ENCODE assay signal across 15 cellular contexts in genomic region chr15:49270541-49271421, GRCh38.
DNase-seq lines count a peak whose midpoint lies in the region; ATAC-seq, FAIRE-seq and TF ChIP-seq lines count a peak whose summit lies in the region.
"Had no signal": no experiment of that assay in that cellular context is flagged by ENCODE, and none has a peak within 500 bp of the region (broad histone marks: within the 10 kb centered on the region; RNA-seq: fewer than 3 reads in every experiment).

No MANE protein-coding gene starts in this region.

- ATAC-seq in activated naive CD8-positive, alpha-beta T cell treated with anti-CD3 and anti-CD28 coated beads, Interleukin-2, amount 50 U/mL, for 24 hours = no peak
- ATAC-seq in HG03432 (IDR thresholded peaks at IDR 0.05; ENCODE audit: unreplicated experiment) = no peak
- ATAC-seq: A549, K562 had no signal

- no peaks in the 10 kb centered on the region for H3K9me3 ChIP-seq in vagina
- H3K9me3 ChIP-seq: A549, HAP-1 had no signal

- FAIRE-seq in urothelium cell line (lab: Jason Lieb, UNC) = no peak
- FAIRE-seq: A549, colon, GM19239, K562 had no signal

- H3K36me3 Mint-ChIP-seq in activated naive CD8-positive, alpha-beta T cell = peaks cover 22% of the 10 kb centered on the region
- peaks cover 8% of the 10 kb centered on the region for H3K36me3 Mint-ChIP-seq in activated naive CD8-positive, alpha-beta T cell treated with anti-CD3 and anti-CD28 coated beads, Interleukin-2, amount 50 U/mL, for 24 hours (ENCODE audit: low read depth)
- H3K36me3 Mint-ChIP-seq in MCF 10A (ENCODE audit: insufficient read depth, unreplicated experiment) = peaks cover 19% of the 10 kb centered on the region

- H3K27ac ChIP-seq in vagina = peak overlapping the region; percentile 7
- H3K27ac ChIP-seq: A549 had no signal

- DNase-seq in activated naive CD8-positive, alpha-beta T cell treated with anti-CD3 and anti-CD28 coated beads, Interleukin-2, amount 50 U/mL, for 24 hours = no peak
- peak; percentile 0 for DNase-seq in MCF 10A (ENCODE audit: unreplicated experiment)
- peak; percentile 63 for DNase-seq in hepatic stellate cell (ENCODE audit: low spot score)
- no peak for DNase-seq in vagina (ENCODE audit: extremely low spot score in 2 of 2)
- DNase-seq in urothelium cell line (ENCODE audit: low spot score) = no peak
- DNase-seq in nucleus accumbens (lab: John Stamatoyannopoulos, UW) = no peak
- DNase-seq: activated T-cell treated with anti-CD3 and anti-CD28 coated beads, Interleukin-2, amount 50 U/mL, for 1 hour; SIG-M5 had no signal

- POLR2A ChIA-PET in MCF 10A (lab: Yijun Ruan, JAX) = no interaction called here

- H3K4me1 ChIP-seq in vagina = peaks cover 8% of the 10 kb centered on the region
- H3K4me1 ChIP-seq: A549 had no signal

- H3K27me3 Mint-ChIP-seq in activated naive CD8-positive, alpha-beta T cell = no peaks in the 10 kb centered on the region
- H3K27me3 Mint-ChIP-seq in activated naive CD8-positive, alpha-beta T cell treated with anti-CD3 and anti-CD28 coated beads, Interleukin-2, amount 50 U/mL, for 24 hours = no peaks in the 10 kb centered on the region
- no peaks in the 10 kb centered on the region for H3K27me3 Mint-ChIP-seq in MCF 10A (ENCODE audit: insufficient read depth, unreplicated experiment)

- no peaks in the 10 kb centered on the region for H3K36me3 ChIP-seq in vagina

- intact Hi-C loops in MCF 10A (cut with micrococcal nuclease) (no loop called here), vagina (cut with DNase I) (no loop called here)

- H3K9me3 Mint-ChIP-seq in activated naive CD8-positive, alpha-beta T cell (ENCODE audit: low read depth) = no peaks in the 10 kb centered on the region
- no peaks in the 10 kb centered on the region for H3K9me3 Mint-ChIP-seq in activated naive CD8-positive, alpha-beta T cell treated with anti-CD3 and anti-CD28 coated beads, Interleukin-2, amount 50 U/mL, for 24 hours
- peaks cover 7% of the 10 kb centered on the region for H3K9me3 Mint-ChIP-seq in MCF 10A (ENCODE audit: unreplicated experiment)

- no peaks in the 10 kb centered on the region for H3K27me3 ChIP-seq in vagina

- H3K27ac Mint-ChIP-seq in activated naive CD8-positive, alpha-beta T cell = peak overlapping the region; percentile 11
- H3K27ac Mint-ChIP-seq in activated naive CD8-positive, alpha-beta T cell treated with anti-CD3 and anti-CD28 coated beads, Interleukin-2, amount 50 U/mL, for 24 hours = no peak overlapping the region
- no peak overlapping the region for H3K27ac Mint-ChIP-seq in MCF 10A (ENCODE audit: low read depth, unreplicated experiment)

- CTCF ChIA-PET in MCF 10A (lab: Yijun Ruan, JAX) = no interaction called here

- H3K4me3 ChIP-seq in vagina = no peak overlapping the region
- H3K4me3 ChIP-seq: A549, HAP-1, K562 had no signal

- H3K4me3 Mint-ChIP-seq in activated naive CD8-positive, alpha-beta T cell = no peak overlapping the region
- H3K4me3 Mint-ChIP-seq in activated naive CD8-positive, alpha-beta T cell treated with anti-CD3 and anti-CD28 coated beads, Interleukin-2, amount 50 U/mL, for 24 hours = no peak overlapping the region
- H3K4me3 Mint-ChIP-seq in MCF 10A (ENCODE audit: unreplicated experiment) = no peak overlapping the region

- TF ChIP-seq CTCF in MCF 10A (IDR thresholded peaks at IDR 0.05; ENCODE audit: unreplicated experiment) = no peak
- TF ChIP-seq CTCF in vagina (IDR thresholded peaks at IDR 0.05) = no peak

- TF ChIP-seq POLR2A in vagina (IDR thresholded peaks at IDR 0.05) = no peak

- BruUV-seq in MCF 10A (replicated peaks; lab: Mats Ljungman, UMichigan) = no TSS peak

- H3K4me1 Mint-ChIP-seq in activated naive CD8-positive, alpha-beta T cell (ENCODE audit: low read depth) = peaks cover 5% of the 10 kb centered on the region
- H3K4me1 Mint-ChIP-seq in activated naive CD8-positive, alpha-beta T cell treated with anti-CD3 and anti-CD28 coated beads, Interleukin-2, amount 50 U/mL, for 24 hours = peaks cover 10% of the 10 kb centered on the region
- peaks cover 5% of the 10 kb centered on the region for H3K4me1 Mint-ChIP-seq in MCF 10A (ENCODE audit: insufficient read depth, unreplicated experiment)

Comparison
In these comparisons a context has a peak if more than half of its experiments do, and no peak if none do; other contexts are left out.
1. DNase-seq: peak in MCF 10A (single experiment) and hepatic stellate cell (single experiment); none in activated naive CD8-positive, alpha-beta T cell treated with anti-CD3 and anti-CD28 coated beads, Interleukin-2, amount 50 U/mL, for 24 hours (single experiment), vagina (0 of 2), urothelium cell line (single experiment) and nucleus accumbens (0 of 56).